In the genomic region with DNA sequence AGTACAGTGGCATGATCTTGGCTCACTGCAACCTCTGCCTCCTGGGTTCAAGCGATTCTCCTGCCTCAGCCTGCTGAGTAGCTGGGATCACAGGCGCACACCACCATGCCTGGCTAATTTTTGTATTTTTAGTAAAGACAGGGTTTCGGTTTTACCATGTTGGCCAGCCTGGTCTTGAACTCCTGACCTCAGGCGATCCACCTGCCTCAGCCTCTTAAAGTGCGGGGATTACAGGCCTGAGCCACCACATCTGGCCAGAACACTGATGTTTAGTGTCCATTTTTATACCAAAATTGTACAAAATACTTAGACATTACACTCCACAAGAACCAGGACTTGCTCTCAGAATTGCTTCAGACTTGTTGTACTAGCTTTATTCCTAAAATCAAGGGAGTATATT, we compare ENCODE assay signal across 5 cellular contexts. TPM values are rescaled to one million over a fixed set of nuclear protein-coding genes. Genes with fewer than 3 reads are reported as not detected.
DNase-seq lines count a peak whose midpoint lies in the region; TF ChIP-seq lines count a peak whose summit lies in the region.
"Not testable (repeated sequence)": the region's sequence is repeated elsewhere in the genome, so short reads cannot be mapped to it uniquely, and the experiment has no call there.

No MANE protein-coding gene starts in this region.

- not testable (repeated sequence) for H4K20me1 ChIP-seq in BLaER1 treated with 17β-estradiol and CSF1 and Interleukin-3, amounts not matched to agents 10 nM and 100 nM; KMS-11 (ENCODE audit: insufficient read depth); MM.1S (ENCODE audit: insufficient read depth, low read length)

- peaks cover 38% of the 10 kb centered on the region for H3F3A ChIP-seq in MM.1S (ENCODE audit: insufficient read depth, low read length)

- H3K27me3 Mint-ChIP-seq in neural crest cell (ENCODE audit: low read depth), result not testable (repeated sequence)

- peak overlapping the region; percentile 32 for H2AFZ ChIP-seq in KMS-11 (ENCODE audit: low read depth)
- H2AFZ ChIP-seq in MM.1S (ENCODE audit: low read length), result not testable (repeated sequence)

- not testable (repeated sequence) for H3K9ac ChIP-seq in BLaER1 treated with 17β-estradiol and CSF1 and Interleukin-3, amounts not matched to agents 10 nM and 100 nM; MM.1S (ENCODE audit: low read length)
- peak overlapping the region; percentile 10; the same call in 1 of the 2 replicates for H3K9ac ChIP-seq in KMS-11

- peak overlapping the region; percentile 3 to 82 (median 72); a peak in 19 of 22 replicates for H3K4me2 ChIP-seq in BLaER1 treated with 17β-estradiol and CSF1 and Interleukin-3, amounts not matched to agents 10 nM and 100 nM
- peak overlapping the region; percentile 85 for H3K4me2 ChIP-seq in KMS-11
- 0 out of 2 replicates have a peak overlapping the region, but pooled peaks have one; percentile 0 for H3K4me2 ChIP-seq in MM.1S (ENCODE audit: low read depth, low read length)

- not testable (repeated sequence) for H3K79me2 ChIP-seq in KMS-11 (ENCODE audit: insufficient read depth, low read depth); MM.1S (ENCODE audit: low read length)

- H3K9me3 ChIP-seq in BLaER1 treated with 17β-estradiol and CSF1 and Interleukin-3, amounts not matched to agents 10 nM and 100 nM (replicated peaks in 1 of 11); MM.1S (replicated peaks; ENCODE audit: insufficient read depth, low read length): not testable (repeated sequence)

- not testable (repeated sequence) for H3K36me3 Mint-ChIP-seq in neural crest cell (ENCODE audit: low read depth)

- H3K36me3 ChIP-seq in BLaER1 treated with 17β-estradiol and CSF1 and Interleukin-3, amounts not matched to agents 10 nM and 100 nM; KMS-11 (ENCODE audit: insufficient read depth); MM.1S (replicated peaks; ENCODE audit: insufficient read depth, low read length): not testable (repeated sequence)

- peaks cover 26% of the 10 kb centered on the region for H3K4me1 Mint-ChIP-seq in neural crest cell

- H3K9me3 Mint-ChIP-seq in neural crest cell, result not testable (repeated sequence)

- H3K9me2 ChIP-seq in MM.1S (replicated peaks; ENCODE audit: insufficient read depth, low read length), result not testable (repeated sequence)

- not testable (repeated sequence) for H3K27me3 ChIP-seq in BLaER1 treated with 17β-estradiol and CSF1 and Interleukin-3, amounts not matched to agents 10 nM and 100 nM; KMS-11 (ENCODE audit: insufficient read depth, low read depth); MM.1S (replicated peaks; ENCODE audit: insufficient read depth, low read length)

- H3K27ac ChIP-seq in BLaER1 treated with 17β-estradiol and CSF1 and Interleukin-3, amounts not matched to agents 10 nM and 100 nM, result not testable (repeated sequence)
- H3K27ac ChIP-seq in KMS-11 (peak overlapping the region; percentile 78), MM.1S (ENCODE audit: low read length) (peak overlapping the region; percentile 93; the same call in 1 of the 2 replicates)

- peaks cover 42 to 58% (median 46%) of the 10 kb centered on the region in 10 experiments for H3K4me1 ChIP-seq in BLaER1 treated with 17β-estradiol and CSF1 and Interleukin-3, amounts not matched to agents 10 nM and 100 nM
- H3K4me1 ChIP-seq in KMS-11 (ENCODE audit: low read depth, poor library complexity, severe bottlenecking) (peaks cover 72% of the 10 kb centered on the region), MM.1S (ENCODE audit: low read length) (peaks cover 53% of the 10 kb centered on the region)

- H3K27ac Mint-ChIP-seq in neural crest cell (ENCODE audit: unreplicated experiment), result peak overlapping the region; percentile 40

- not testable (repeated sequence) for TF ChIP-seq CTCF in KMS-11 (conservative IDR thresholded peaks at IDR 0.05; ENCODE audit: low read depth, low read length); MM.1S (IDR thresholded peaks at IDR 0.05; ENCODE audit: low read length); neural crest cell (conservative IDR thresholded peaks at IDR 0.05)

- DNase-seq in MM.1S (peak; percentile 63), RPMI8226 (peak; percentile 81)
- DNase-seq in neural crest cell (ENCODE audit: low read depth, low spot score), result not testable (repeated sequence)

- H3K4me3 Mint-ChIP-seq in neural crest cell, result not testable (repeated sequence)

- H3K4me3 ChIP-seq in BLaER1 treated with 17β-estradiol and CSF1 and Interleukin-3, amounts not matched to agents 10 nM and 100 nM; KMS-11 (IDR thresholded peaks at IDR 0.05; ENCODE audit: insufficient read depth, low read depth, low read length); MM.1S (ENCODE audit: low read length): not testable (repeated sequence)

RNA-seq across cellular contexts. Expression of gene ETV3, which starts 44.2 kb away (rescaled TPM):
- total RNA-seq in neural crest cell, result 29.0 and 29.7 TPM in 2 replicates

Comparison
In these comparisons a context has a peak if more than half of its experiments do, and no peak if none do; other contexts are left out.
1. H3K4me2 ChIP-seq: peak in every context shown above with its lines; median percentile 85 in KMS-11; 72 in BLaER1 treated with 17β-estradiol and CSF1 and Interleukin-3, amounts not matched to agents 10 nM and 100 nM; 0 in MM.1S.